In genomic region chr4:163165217-163166017, GRCh38 we compare ENCODE assay signal across 8 cellular contexts. TPM values are rescaled to one million over a fixed set of nuclear protein-coding genes. Genes with fewer than 3 reads are reported as not detected.
DNase-seq lines count a peak whose midpoint lies in the region; ATAC-seq, FAIRE-seq and TF ChIP-seq lines count a peak whose summit lies in the region.

No MANE protein-coding gene starts in this region.

- H3K27ac ChIP-seq in dorsolateral prefrontal cortex: peak overlapping the region in 20 of 59 donors; percentile 5 to 94 (median 82)

- TF ChIP-seq POLR2A in NB4 (IDR thresholded peaks at IDR 0.05; ENCODE audit: extremely low read depth, insufficient read length): no peak

- TF ChIP-seq CTCF in NB4 (IDR thresholded peaks at IDR 0.05; ENCODE audit: low read depth, low read length) (no peak), dorsolateral prefrontal cortex (IDR thresholded peaks at IDR 0.05 in 54 of 56, conservative IDR thresholded peaks at IDR 0.05 in 2 of 56; ENCODE audit: low read depth in 1 of 56, partially characterized antibody in 56 of 56) (no peak), natural killer cell (IDR thresholded peaks at IDR 0.05) (no peak)

- H3K9me3 ChIP-seq in ES-I3 (ENCODE audit: control insufficient read depth, insufficient read depth, low read length): no peaks in the 10 kb centered on the region

- FAIRE-seq in RCC 7860 (lab: Jason Lieb, UNC): no peak

- ATAC-seq in natural killer cell (no peak), GM19324 (IDR thresholded peaks at IDR 0.05; ENCODE audit: low FRiP score, unreplicated experiment) (no peak)

- no peaks in the 10 kb centered on the region for H3K27me3 Mint-ChIP-seq in natural killer cell (ENCODE audit: low read depth in 2 of 2)

- peaks cover 23 to 34% of the 10 kb centered on the region in 2 donors for H3K4me1 Mint-ChIP-seq in natural killer cell

- H3K27me3 ChIP-seq in dorsolateral prefrontal cortex: no peaks in the 10 kb centered on the region

- H3K36me3 Mint-ChIP-seq in natural killer cell: no peaks in the 10 kb centered on the region

- DNase-seq in NB4 (ENCODE audit: low read depth): peak; percentile 33
- no peak for DNase-seq in dorsolateral prefrontal cortex
- DNase-seq in natural killer cell: no peak
- no peak for DNase-seq in inferior parietal cortex (ENCODE audit: extremely low spot score)
- no peak for DNase-seq in stimulated activated CD4-positive, alpha-beta T cell treated with anti-CD3 and anti-CD28 coated beads, Interleukin-2, amount 100 ng/mL, for 24 hours
- no peak for DNase-seq in RCC 7860 (ENCODE audit: low spot score)

- peak overlapping the region; percentile 85 for H3K4me3 Mint-ChIP-seq in natural killer cell

- peak overlapping the region; percentile 89 for H3K9ac ChIP-seq in ES-I3 (ENCODE audit: low read depth, low read length)

- H3K4me1 ChIP-seq in ES-I3 (ENCODE audit: insufficient read depth, low read length): no peaks in the 10 kb centered on the region; the same call in 1 of the 2 replicates

- 0 out of 2 replicates have a peak, but pooled peaks cover 8% of the 10 kb centered on the region for H3K36me3 ChIP-seq in ES-I3 (ENCODE audit: insufficient read depth, low read length)

- H3K9me3 Mint-ChIP-seq in natural killer cell: no peaks in the 10 kb centered on the region

- H3K27ac Mint-ChIP-seq in natural killer cell: peak overlapping the region; percentile 94 to 98

- intact Hi-C loops in dorsolateral prefrontal cortex (cut with DNase I) (loop anchor here (5.0 to 10.0 kb wide), 2 partner anchors 167 to 169 kb away; partner anchors contain the start of gene NPY1R (in 2 of the 2)), natural killer cell (cut with micrococcal nuclease) (loop anchor here (2.0 to 10.0 kb wide), 4 partner anchors 17 to 1947 kb away; partner anchors contain the start of gene TMEM192)

- H3K4me3 ChIP-seq in NB4 (ENCODE audit: low read depth, low read length): peak overlapping the region; percentile 84
- peak overlapping the region; percentile 58 to 97 (median 89) for H3K4me3 ChIP-seq in dorsolateral prefrontal cortex

RNA-seq across cellular contexts. Expression of gene NAF1, which starts 1.3 kb away (rescaled TPM):
- total RNA-seq in dorsolateral prefrontal cortex (10 to 100 TPM; 17.7 to 38.0 (median 28.3) TPM), natural killer cell (10 to 100 TPM; 28.5 to 31.7 (median 29.0) TPM)
